Comparison of ENCODE assay signal across 9 cellular contexts in genomic region chr3:182913889-182914288, GRCh38.
DNase-seq lines count a peak whose midpoint lies in the region; ATAC-seq and TF ChIP-seq lines count a peak whose summit lies in the region.
"Had no signal": no experiment of that assay in that cellular context is flagged by ENCODE, and none has a peak within 500 bp of the region (broad histone marks: within the 10 kb centered on the region; RNA-seq: fewer than 3 reads in every experiment).

No MANE protein-coding gene starts in this region.

- peaks cover 0 to 5% (median 2%) of the 10 kb centered on the region in 4 donors for H3K36me3 ChIP-seq in transverse colon

- no peak for TF ChIP-seq POLR2A in transverse colon (IDR thresholded peaks at IDR 0.05)

- H3K27ac ChIP-seq in transverse colon: no peak overlapping the region

- intact Hi-C loops in transverse colon (cut with DNase I; ENCODE audit: low total_unique reads): no loop called here

- peak; percentile 94 for ATAC-seq in GM18502 (IDR thresholded peaks at IDR 0.05; ENCODE audit: poor library complexity, unreplicated experiment)
- ATAC-seq in GM21381 (IDR thresholded peaks at IDR 0.05; ENCODE audit: unreplicated experiment): peak; percentile 90
- peak; percentile 97 for ATAC-seq in HG03460 (IDR thresholded peaks at IDR 0.05; ENCODE audit: unreplicated experiment)

- peak; percentile 50 for DNase-seq in central memory CD4-positive, alpha-beta T cell
- DNase-seq in SK-N-DZ (ENCODE audit: low spot score) (no peak), COLO829 (ENCODE audit: low spot score) (no peak), transverse colon (no peak)
- no peak for DNase-seq in stimulated activated CD4-positive, alpha-beta T cell treated with anti-CD3 and anti-CD28 coated beads, Interleukin-2, amount 100 ng/mL, for 48 hours
- DNase-seq: H7 had no signal

- H3K27me3 ChIP-seq in transverse colon: no peaks in the 10 kb centered on the region

- 73% methylated on average over 4 of the region's 4 CpGs; no CpG with 5 or more reads in 1 of the 2 donors for WGBS in transverse colon (ENCODE audit: low coverage in 1 of 2), 2 donors

- TF ChIP-seq CTCF in transverse colon (IDR thresholded peaks at IDR 0.05): no peak

- in situ Hi-C loops in transverse colon (cut with MboI; ENCODE audit: low pct_ligation_motif_present in 1 of 4, low pct_unique_long_range_greater_than_20kb in 1 of 4, low sequenced_read_pairs in 3 of 4): no loop called here

- TF ChIP-seq EP300 in transverse colon (IDR thresholded peaks at IDR 0.05; ENCODE audit: low read depth): no peak

- no peak overlapping the region for H3K4me3 ChIP-seq in transverse colon

- H3K4me1 ChIP-seq in transverse colon: no peaks in the 10 kb centered on the region

- H3K9me3 ChIP-seq in transverse colon: no peaks in the 10 kb centered on the region
